Comparison of ENCODE assay signal across 8 cellular contexts in genomic region chr4:39514266-39514665, GRCh38. TPM values are rescaled to one million over a fixed set of nuclear protein-coding genes. Genes with fewer than 3 reads are reported as not detected.
A peak's percentile ranks its signal among the peaks of the same experiment; 100 is the strongest.
DNase-seq lines count a peak whose midpoint lies in the region; ATAC-seq and TF ChIP-seq lines count a peak whose summit lies in the region.
"Not testable (repeated sequence)": the region's sequence is repeated elsewhere in the genome, so short reads cannot be mapped to it uniquely, and the experiment has no call there.

No MANE protein-coding gene starts in this region.

- peak overlapping the region; percentile 73 for H3K27ac ChIP-seq in C4-2B
- H3K27ac ChIP-seq in PC-3 (ENCODE audit: low read length), result peak overlapping the region; percentile 95
- peak overlapping the region; percentile 72 for H3K27ac ChIP-seq in VCaP
- peak overlapping the region; percentile 62 for H3K27ac ChIP-seq in epithelial cell of prostate
- H3K27ac ChIP-seq in left lung, result peak overlapping the region; percentile 36 to 54
- H3K27ac ChIP-seq in mesenchymal stem cell (ENCODE audit: low read length, poor library complexity, severe bottlenecking), result peak overlapping the region; percentile 32
- peak overlapping the region; percentile 60 to 88 (median 67) for H3K27ac ChIP-seq in stomach
- H3K27ac ChIP-seq in vagina, result peak overlapping the region; percentile 34

- not testable (repeated sequence) for H4K20me1 ChIP-seq in PC-3 (ENCODE audit: low read length)

- peak overlapping the region; percentile 41 for H3K9ac ChIP-seq in PC-3 (ENCODE audit: low read length)
- H3K9ac ChIP-seq in mesenchymal stem cell (ENCODE audit: low read length), result not testable (repeated sequence)

- POLR2A ChIA-PET in PC-3 (lab: Charles Lee; ENCODE audit: unreplicated experiment), result interaction anchor here (0.9 kb wide), 1 partner anchor 13 kb away, joined by 7 read pairs; the partner anchor contains the start of gene UGDH

- H3K79me1 ChIP-seq in mesenchymal stem cell (replicated peaks; ENCODE audit: low read length, poor library complexity, severe bottlenecking), result peaks cover 11% of the 10 kb centered on the region

- H2AK5ac ChIP-seq in mesenchymal stem cell (ENCODE audit: low read length, severe bottlenecking), result peak overlapping the region; percentile 87

- H3F3A ChIP-seq in PC-3 (ENCODE audit: low read length, unreplicated experiment), result not testable (repeated sequence)

- not testable (repeated sequence) for H4K8ac ChIP-seq in mesenchymal stem cell (ENCODE audit: low read length)

- 100% methylated on average over 1 of the region's 1 CpG for WGBS in mesenchymal stem cell
- WGBS in stomach, 5 donors, result 86 to 100% (median 97%) methylated on average over 1 of the region's 1 CpG

- peaks cover 22% of the 10 kb centered on the region for H3K79me2 ChIP-seq in PC-3 (ENCODE audit: low read length)

- not testable (repeated sequence) for H2BK120ac ChIP-seq in mesenchymal stem cell (ENCODE audit: low read depth, low read length)

- not testable (repeated sequence) for H2BK5ac ChIP-seq in mesenchymal stem cell (ENCODE audit: low read depth, low read length, poor library complexity, severe bottlenecking)

- not testable (repeated sequence) for H3K18ac ChIP-seq in mesenchymal stem cell (ENCODE audit: low read depth in 1 of 2, low read length in 2 of 2)

- H3K9me3 ChIP-seq in PC-3 (ENCODE audit: low read length); left lung; mesenchymal stem cell (ENCODE audit: control insufficient read depth, low read length); stomach; vagina: not testable (repeated sequence)

- BruUV-seq in PC-3 (replicated peaks; lab: Mats Ljungman, UMichigan), result not testable (repeated sequence)

- CTCF ChIA-PET in PC-3 (lab: Charles Lee), result not testable (repeated sequence)

- H3K4me3 ChIP-seq in PC-3 (ENCODE audit: low read length); left lung; mesenchymal stem cell (ENCODE audit: insufficient read depth in 1 of 2, low read depth in 1 of 2, low read length in 2 of 2); stomach; vagina: not testable (repeated sequence)

- not testable (repeated sequence) for H3K14ac ChIP-seq in mesenchymal stem cell (ENCODE audit: low read length in 2 of 2)

- DNase-seq in PC-3; epithelial cell of prostate (ENCODE audit: low read depth, low spot score); left lung; mesenchymal stem cell; stomach; vagina (ENCODE audit: extremely low spot score in 2 of 2): not testable (repeated sequence)

- H3K4me2 ChIP-seq in PC-3 (ENCODE audit: low read length); mesenchymal stem cell (ENCODE audit: low read length, poor library complexity, severe bottlenecking): not testable (repeated sequence)

- ATAC-seq in PC-3, left lung: not testable (repeated sequence)

- H2BK12ac ChIP-seq in mesenchymal stem cell (ENCODE audit: low read length in 2 of 2), result not testable (repeated sequence)

- TF ChIP-seq POLR2A in stomach (IDR thresholded peaks at IDR 0.05); vagina (IDR thresholded peaks at IDR 0.05): not testable (repeated sequence)

- H2BK15ac ChIP-seq in mesenchymal stem cell (ENCODE audit: low read depth, poor library complexity, severe bottlenecking), result not testable (repeated sequence)

- H2AFZ ChIP-seq in PC-3 (ENCODE audit: low read length); mesenchymal stem cell (ENCODE audit: low read depth, low read length): not testable (repeated sequence)

- H3K36me3 ChIP-seq in PC-3 (ENCODE audit: low read depth, low read length) (peaks cover 39% of the 10 kb centered on the region), left lung (peaks cover 4 to 82% of the 10 kb centered on the region in 2 donors), mesenchymal stem cell (ENCODE audit: control insufficient read depth in 1 of 2, insufficient read depth in 2 of 2, low read depth in 1 of 2, low read length in 2 of 2) (peaks cover 26 to 85% of the 10 kb centered on the region in 2 experiments), stomach (peaks cover 30 to 84% (median 78%) of the 10 kb centered on the region in 4 donors), vagina (peaks cover 0 to 28% of the 10 kb centered on the region in 2 donors)

- H4K91ac ChIP-seq in mesenchymal stem cell (ENCODE audit: low read length), result not testable (repeated sequence)

- H3K4me1 ChIP-seq in PC-3 (ENCODE audit: insufficient read depth, low read length) (peaks cover 21% of the 10 kb centered on the region), stomach (peaks cover 6 to 11% (median 7%) of the 10 kb centered on the region in 4 donors), vagina (peaks cover 11% of the 10 kb centered on the region)
- not testable (repeated sequence) for H3K4me1 ChIP-seq in left lung; mesenchymal stem cell (ENCODE audit: control insufficient read depth, insufficient read depth, low read depth, low read length)

- H3K9me2 ChIP-seq in PC-3 (replicated peaks; ENCODE audit: low read length), result not testable (repeated sequence)

- intact Hi-C loops in PC-3 (cut with micrococcal nuclease); left lung (cut with DNase I); stomach (cut with DNase I; ENCODE audit: low total_unique reads); vagina (cut with DNase I): not testable (repeated sequence)

- TF ChIP-seq CTCF in C4-2B (conservative IDR thresholded peaks at IDR 0.05); PC-3 (conservative IDR thresholded peaks at IDR 0.05; ENCODE audit: low read depth, low read length); VCaP (conservative IDR thresholded peaks at IDR 0.05); left lung (IDR thresholded peaks at IDR 0.05); stomach (IDR thresholded peaks at IDR 0.05); vagina (IDR thresholded peaks at IDR 0.05): not testable (repeated sequence)

- H3K23ac ChIP-seq in mesenchymal stem cell (ENCODE audit: low read length in 2 of 2), result not testable (repeated sequence)

- not testable (repeated sequence) for H3K27me3 ChIP-seq in PC-3 (ENCODE audit: low read length); left lung; mesenchymal stem cell (ENCODE audit: control insufficient read depth in 1 of 2, insufficient read depth in 1 of 2, low read length in 2 of 2); stomach; vagina

- not testable (repeated sequence) for TF ChIP-seq EP300 in stomach (IDR thresholded peaks at IDR 0.05)

- not testable (repeated sequence) for H3K4ac ChIP-seq in mesenchymal stem cell (ENCODE audit: low read depth in 1 of 2, low read length in 2 of 2)

RNA-seq across cellular contexts. Expression of gene UGDH, which starts 13.0 kb away (rescaled TPM):
- total RNA-seq in PC-3 (2014; rRNA removed), result 50.0 and 53.4 TPM in 2 replicates
- 100 to 1,000 TPM in 1 of 2 donors, 10 to 100 TPM in 1; 62.8 to 104 TPM for total RNA-seq in left lung
- polyA plus RNA-seq in mesenchymal stem cell (2013, experiment 1 of 2), result 56.0 TPM
- polyA plus RNA-seq in mesenchymal stem cell (2013, experiment 2 of 2), result 52.3 TPM
- total RNA-seq in stomach, result 100 to 1,000 TPM in 2 of 5 donors, 10 to 100 TPM in 3; 26.3 to 161 (median 95.0) TPM
- polyA plus RNA-seq in stomach, result 10 to 100 TPM; 14.6 to 30.2 (median 24.2) TPM
- 43.5 TPM for total RNA-seq in vagina

RNA-seq across cellular contexts. Expression of gene LIAS, which starts 55.4 kb away (rescaled TPM):
- 6.6 and 8.3 TPM in 2 replicates for total RNA-seq in PC-3 (2014; rRNA removed)
- 10 to 100 TPM in 1 of 2 donors, 1 to 10 TPM in 1; 9.6 to 11.0 TPM for total RNA-seq in left lung
- 8.4 TPM for polyA plus RNA-seq in mesenchymal stem cell (2013, experiment 1 of 2)
- 8.1 TPM for polyA plus RNA-seq in mesenchymal stem cell (2013, experiment 2 of 2)
- 10 to 100 TPM; 12.3 to 36.2 (median 16.1) TPM for total RNA-seq in stomach
- 10 to 100 TPM; 10.4 to 31.9 (median 21.2) TPM for polyA plus RNA-seq in stomach
- 10.1 TPM for total RNA-seq in vagina

RNA-seq across cellular contexts. Expression of gene RPL9, which starts 55.5 kb away (rescaled TPM):
- 1,291 and 1,298 TPM in 2 replicates for total RNA-seq in PC-3 (2014; rRNA removed)
- total RNA-seq in left lung, result 1,000 to 10,000 TPM in 1 of 2 donors, 100 to 1,000 TPM in 1; 974 to 1,439 TPM
- polyA plus RNA-seq in mesenchymal stem cell (2013, experiment 1 of 2), result 1,728 TPM
- polyA plus RNA-seq in mesenchymal stem cell (2013, experiment 2 of 2), result 1,807 TPM
- total RNA-seq in stomach, result 1,000 to 10,000 TPM in 4 of 5 donors, 100 to 1,000 TPM in 1; 964 to 4,990 (median 2,883) TPM
- polyA plus RNA-seq in stomach, result 1,000 to 10,000 TPM; 2,170 to 4,250 (median 2,805) TPM
- 2,100 TPM for total RNA-seq in vagina

Comparison
In these comparisons a context has a peak if more than half of its experiments do, and no peak if none do; other contexts are left out.
1. H3K27ac ChIP-seq: peak in every context shown above with its lines; median percentile 95 in PC-3; 73 in C4-2B; 72 in VCaP; 67 in stomach; 62 in epithelial cell of prostate; 45 in left lung; 34 in vagina; 32 in mesenchymal stem cell.